In the genomic region with DNA sequence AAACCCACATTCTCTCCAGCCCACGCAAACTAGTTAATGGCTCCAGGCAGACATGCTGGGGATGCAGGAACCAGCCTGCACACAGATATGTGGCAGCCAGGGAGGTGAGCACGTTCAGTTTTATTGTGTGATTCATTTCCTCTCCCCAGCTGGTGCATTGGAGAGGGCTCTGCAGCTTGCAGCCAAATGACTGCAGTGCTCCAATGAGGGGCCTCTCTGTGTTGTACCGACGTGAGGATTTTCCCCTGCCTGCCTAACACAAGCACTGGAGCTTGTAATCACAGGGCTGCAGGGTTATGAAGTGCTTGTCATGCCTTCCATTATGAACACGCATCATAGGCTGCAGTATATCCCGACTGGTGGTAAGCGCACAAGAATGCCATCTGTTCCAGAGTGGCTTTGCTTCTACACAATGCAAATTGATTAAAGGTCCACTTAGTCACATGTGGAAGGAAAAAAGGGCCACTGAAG, we compare ENCODE assay signal across 14 cellular contexts.
DNase-seq lines count a peak whose midpoint lies in the region; ATAC-seq lines count a peak whose summit lies in the region.
"Had no signal": no experiment of that assay in that cellular context is flagged by ENCODE, and none has a peak within 500 bp of the region (broad histone marks: within the 10 kb centered on the region; RNA-seq: fewer than 3 reads in every experiment).

No MANE protein-coding gene starts in this region.

- H3K4me1 ChIP-seq in aorta (ENCODE audit: control insufficient read depth in 1 of 2, insufficient read depth in 2 of 2, low read length in 2 of 2) = peaks cover 2 to 3% of the 10 kb centered on the region in 2 donors
- H3K4me1 ChIP-seq: tibial nerve had no signal

- H3K27me3 ChIP-seq in aorta (ENCODE audit: control insufficient read depth in 1 of 2, insufficient read depth in 2 of 2, low read length in 1 of 2) = no peaks in the 10 kb centered on the region
- H3K27me3 ChIP-seq: tibial nerve had no signal

- WGBS in aorta, 2 donors = 55 to 60% methylated on average over 7 of the region's 7 CpGs

- DNase-seq in G401 (ENCODE audit: low spot score) (peak; percentile 98), NCI-H2227 treated with DMSO at 0.1 percent for 48 hours (lab: John Stamatoyannopoulos, UW) (peak; percentile 79), cerebellar nuclear complex (lab: John Stamatoyannopoulos, UW) (peak; percentile 90 to 95), non-pigmented ciliary epithelial cell (ENCODE audit: low read depth) (peak; percentile 92), aorta (no peak), pons (ENCODE audit: low spot score) (no peak), NCI-H1105 treated with DMSO at 0.1 percent for 48 hours (lab: John Stamatoyannopoulos, UW) (no peak)
- DNase-seq in activated CD8-positive, alpha-beta memory T cell treated with anti-CD3 and anti-CD28 coated beads for 24 hours = no peak
- DNase-seq: activated T-cell treated with anti-CD3 and anti-CD28 coated beads, Interleukin-2, amount 50 U/mL, for 72 hours; midbrain; stimulated activated CD4-positive, alpha-beta T cell treated with anti-CD3 and anti-CD28 coated beads, Interleukin-2, amount 100 ng/mL, for 48 hours; SW 1271 had no signal

- ATAC-seq in aorta (ENCODE audit: low FRiP score) = no peak
- ATAC-seq: activated T-cell treated with anti-CD3 and anti-CD28 coated beads, Interleukin-2, amount 50 U/mL, for 72 hours; GM12878 had no signal

- no peaks in the 10 kb centered on the region for H3K36me3 ChIP-seq in aorta (ENCODE audit: control insufficient read depth in 1 of 2, insufficient read depth in 2 of 2, low read length in 1 of 2)
- H3K36me3 ChIP-seq: tibial nerve had no signal

- intact Hi-C loops in aorta (cut with DNase I) = no loop called here

- H3K4me3 ChIP-seq in aorta (ENCODE audit: low read length in 2 of 2) = no peak overlapping the region
- H3K4me3 ChIP-seq: GM12878, tibial nerve had no signal

- H3K27ac ChIP-seq in aorta (ENCODE audit: low read depth in 1 of 2, low read length in 2 of 2) = no peak overlapping the region
- H3K27ac ChIP-seq: tibial nerve had no signal

- H3K9me3 ChIP-seq in aorta (ENCODE audit: control insufficient read depth, low read length) = no peaks in the 10 kb centered on the region
- H3K9me3 ChIP-seq: tibial nerve had no signal

- in situ Hi-C loops in G401 (cut with HindIII; ENCODE audit: low sequenced_read_pairs) = no loop called here

Comparison
In these comparisons a context has a peak if more than half of its experiments do, and no peak if none do; other contexts are left out.
1. DNase-seq: peak in G401 (single experiment), NCI-H2227 treated with DMSO at 0.1 percent for 48 hours (single experiment), cerebellar nuclear complex (2 of 2) and non-pigmented ciliary epithelial cell (single experiment); none in aorta (0 of 2), pons (single experiment), NCI-H1105 treated with DMSO at 0.1 percent for 48 hours (single experiment) and activated CD8-positive, alpha-beta memory T cell treated with anti-CD3 and anti-CD28 coated beads for 24 hours (single experiment).